13 cellular contexts compared by ENCODE assay signal in the genomic region with DNA sequence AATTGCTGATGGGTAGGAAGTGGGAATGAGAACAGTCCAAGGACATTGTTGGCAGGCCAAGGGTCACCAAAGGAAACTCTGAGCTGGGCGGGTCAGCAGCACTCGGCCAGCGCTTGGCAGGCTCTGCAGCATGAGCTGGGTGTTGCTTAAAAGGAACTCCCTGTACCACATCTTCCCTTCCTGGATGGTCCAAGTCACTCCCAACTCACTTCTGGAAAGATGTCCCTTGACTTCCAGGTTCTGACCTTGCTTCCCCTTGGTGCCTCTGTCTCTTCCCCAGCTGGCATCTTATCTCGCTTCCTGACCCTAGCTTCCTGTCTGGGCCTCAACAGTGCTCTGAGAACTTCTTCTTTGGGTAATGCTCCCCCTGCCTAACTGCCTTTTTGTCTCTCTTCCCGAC. TPM values are rescaled to one million over a fixed set of nuclear protein-coding genes. Genes with fewer than 3 reads are reported as not detected.
DNase-seq lines count a peak whose midpoint lies in the region; ATAC-seq and TF ChIP-seq lines count a peak whose summit lies in the region.
"Had no signal": no experiment of that assay in that cellular context is flagged by ENCODE, and none has a peak within 500 bp of the region (broad histone marks: within the 10 kb centered on the region; RNA-seq: fewer than 3 reads in every experiment).

No MANE protein-coding gene starts in this region.

- H3K4me1 Mint-ChIP-seq in activated CD4-positive, alpha-beta T cell treated with anti-CD3 and anti-CD28 coated beads for 36 hours = no peaks in the 10 kb centered on the region

- peak; percentile 76 to 92 (median 88) for ATAC-seq in heart right ventricle
- no peak for ATAC-seq in activated CD4-positive, alpha-beta T cell treated with anti-CD3 and anti-CD28 coated beads for 36 hours
- ATAC-seq in HG02763 (IDR thresholded peaks at IDR 0.05; ENCODE audit: unreplicated experiment) = no peak
- ATAC-seq: Panc1 had no signal

- H3K9ac ChIP-seq in parathyroid adenoma = no peak overlapping the region

- TF ChIP-seq CTCF in heart right ventricle (IDR thresholded peaks at IDR 0.05) = no peak
- no peak for TF ChIP-seq CTCF in parathyroid adenoma (IDR thresholded peaks at IDR 0.05)

- CTCF ChIA-PET in activated CD4-positive, alpha-beta T cell treated with anti-CD3 and anti-CD28 coated beads for 36 hours (lab: Charles Lee) = interaction anchor here (0.7 to 1.2 kb wide), 2 partner anchors 104 to 437 kb away, joined by 3 to 4 read pairs; no protein-coding TSS in a partner anchor

- H3K36me3 ChIP-seq in heart right ventricle (no peaks in the 10 kb centered on the region), parathyroid adenoma (ENCODE audit: control insufficient read depth, insufficient read depth, low read length) (no peaks in the 10 kb centered on the region)
- H3K36me3 ChIP-seq: vagina had no signal

- intact Hi-C loops in heart right ventricle (cut with DNase I) = no loop called here
- intact Hi-C loops in activated CD4-positive, alpha-beta T cell treated with anti-CD3 and anti-CD28 coated beads for 36 hours (cut with DNase I, micrococcal nuclease) = no loop called here

- H3K79me2 ChIP-seq in parathyroid adenoma = no peaks in the 10 kb centered on the region

- DNase-seq in CD1c-positive myeloid dendritic cell (ENCODE audit: extremely low spot score) (peak; percentile 52), UCSD-AML1 (lab: John Stamatoyannopoulos, UW; ENCODE audit: unreplicated experiment) (peak; percentile 26), heart right ventricle (peak; percentile 15 to 60), kidney tubule cell (ENCODE audit: low spot score) (no peak), NCI-H187 treated with DMSO at 0.1 percent for 48 hours (lab: John Stamatoyannopoulos, UW) (no peak)
- no peak for DNase-seq in activated CD4-positive, alpha-beta T cell treated with anti-CD3 and anti-CD28 coated beads for 36 hours
- DNase-seq: activated naive CD4-positive, alpha-beta T cell treated with anti-CD3 and anti-CD28 coated beads, Interleukin-2, amount 50 U/mL, for 16 hours; NCI-H2171 treated with DMSO at 0.1 percent for 48 hours had no signal

- H3K27ac ChIP-seq in heart right ventricle = peak overlapping the region in 9 of 10 donors; percentile 16 to 83 (median 60)
- H3K27ac ChIP-seq in parathyroid adenoma = peak overlapping the region; percentile 51
- H3K27ac ChIP-seq: vagina had no signal

- no peaks in the 10 kb centered on the region for H3K27me3 ChIP-seq in heart right ventricle
- no peaks in the 10 kb centered on the region for H3K27me3 ChIP-seq in parathyroid adenoma (ENCODE audit: control insufficient read depth, insufficient read depth, low read length)
- H3K27me3 ChIP-seq: vagina had no signal

- H3K27me3 Mint-ChIP-seq in activated CD4-positive, alpha-beta T cell treated with anti-CD3 and anti-CD28 coated beads for 36 hours = no peaks in the 10 kb centered on the region

- H3K36me3 Mint-ChIP-seq in activated CD4-positive, alpha-beta T cell treated with anti-CD3 and anti-CD28 coated beads for 36 hours (ENCODE audit: low read depth) = no peaks in the 10 kb centered on the region
- H3K36me3 Mint-ChIP-seq: IgD-negative memory B cell had no signal

- H3K9me3 ChIP-seq in heart right ventricle (no peaks in the 10 kb centered on the region), parathyroid adenoma (ENCODE audit: control insufficient read depth, low read length) (no peaks in the 10 kb centered on the region)
- H3K9me3 ChIP-seq: vagina had no signal

- 61 to 64% methylated on average over 5 of the region's 5 CpGs for WGBS in heart right ventricle, 2 donors

- H3K27ac Mint-ChIP-seq in activated CD4-positive, alpha-beta T cell treated with anti-CD3 and anti-CD28 coated beads for 36 hours = no peak overlapping the region

- H3K9me3 Mint-ChIP-seq in activated CD4-positive, alpha-beta T cell treated with anti-CD3 and anti-CD28 coated beads for 36 hours (ENCODE audit: low read depth) = no peaks in the 10 kb centered on the region
- H3K9me3 Mint-ChIP-seq: IgD-negative memory B cell had no signal

- H3K4me2 ChIP-seq in parathyroid adenoma (ENCODE audit: low read length) = no peak overlapping the region

- no peak overlapping the region for H3K4me3 Mint-ChIP-seq in activated CD4-positive, alpha-beta T cell treated with anti-CD3 and anti-CD28 coated beads for 36 hours

- no peak overlapping the region for H3K4me3 ChIP-seq in heart right ventricle
- H3K4me3 ChIP-seq in parathyroid adenoma (ENCODE audit: low read depth, low read length) = no peak overlapping the region
- H3K4me3 ChIP-seq: vagina had no signal

- POLR2A ChIA-PET in activated CD4-positive, alpha-beta T cell treated with anti-CD3 and anti-CD28 coated beads for 36 hours (lab: Charles Lee) = no interaction called here

- H3K4me1 ChIP-seq in heart right ventricle = peaks cover 0 to 40% (median 15%) of the 10 kb centered on the region in 9 donors
- no peaks in the 10 kb centered on the region for H3K4me1 ChIP-seq in parathyroid adenoma

- H2AFZ ChIP-seq in parathyroid adenoma = no peak overlapping the region

RNA-seq across cellular contexts. Expression of a gene that starts 24.8 kb away (rescaled TPM):
- total RNA-seq in heart right ventricle = 10 to 100 TPM; 15.9 to 33.4 (median 20.8) TPM
- 1 to 10 TPM; 7.8 to 9.7 TPM for polyA plus RNA-seq in heart right ventricle
- total RNA-seq in activated CD4-positive, alpha-beta T cell treated with anti-CD3 and anti-CD28 coated beads for 36 hours = 1 to 10 TPM; 7.5 to 9.7 TPM

Comparison
In these comparisons a context has a peak if more than half of its experiments do, and no peak if none do; other contexts are left out.
1. DNase-seq: peak in CD1c-positive myeloid dendritic cell (single experiment), UCSD-AML1 (single experiment) and heart right ventricle (2 of 2); none in kidney tubule cell (single experiment), activated CD4-positive, alpha-beta T cell treated with anti-CD3 and anti-CD28 coated beads for 36 hours (single experiment) and NCI-H187 treated with DMSO at 0.1 percent for 48 hours (single experiment).
2. ATAC-seq: peak in heart right ventricle (8 of 8); none in activated CD4-positive, alpha-beta T cell treated with anti-CD3 and anti-CD28 coated beads for 36 hours (single experiment) and HG02763 (single experiment).